In the genomic region with DNA sequence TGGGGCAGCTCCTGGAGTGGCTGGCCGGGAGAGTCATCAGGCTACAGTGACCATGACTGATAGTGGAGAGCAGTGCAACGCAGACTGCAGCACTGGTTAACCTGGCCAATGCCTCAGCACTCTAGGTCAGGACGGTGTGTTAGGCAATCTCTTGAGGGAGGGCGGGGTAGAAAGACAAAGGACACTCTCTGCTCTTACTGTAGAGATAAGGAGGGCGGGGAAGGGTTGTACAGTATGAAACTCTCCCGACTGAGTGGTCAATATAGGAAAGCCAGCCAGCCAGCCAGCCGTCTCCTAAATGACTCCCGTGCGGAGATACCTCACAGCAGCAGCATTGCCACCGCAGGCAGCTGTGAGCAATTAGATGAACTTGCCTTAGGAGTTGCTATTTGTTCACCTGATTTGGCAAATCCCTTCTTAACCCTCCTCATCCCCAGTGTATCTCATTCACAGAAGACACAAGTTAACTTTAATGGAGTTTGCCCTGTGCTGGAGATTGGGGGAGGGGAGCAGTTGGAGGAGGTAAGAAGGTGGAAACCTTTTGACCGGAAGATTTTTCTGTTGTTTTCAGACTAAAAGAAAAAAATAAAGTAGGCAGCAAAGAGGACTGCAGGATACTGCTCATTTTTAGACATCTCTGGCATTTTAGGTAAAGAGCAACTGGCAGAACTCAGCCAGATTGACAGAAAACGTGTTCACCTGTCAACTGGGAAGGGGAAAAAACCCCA, we compare ENCODE assay signal across 9 cellular contexts.
DNase-seq lines count a peak whose midpoint lies in the region; ATAC-seq lines count a peak whose summit lies in the region.
"Had no signal": no experiment of that assay in that cellular context is flagged by ENCODE, and none has a peak within 500 bp of the region (broad histone marks: within the 10 kb centered on the region; RNA-seq: fewer than 3 reads in every experiment).

No MANE protein-coding gene starts in this region.

- no peak overlapping the region for H3K27ac Mint-ChIP-seq in activated T-cell treated with anti-CD3 and anti-CD28 coated beads, Interleukin-2, amount 50 U/mL, for 72 hours
- H3K27ac Mint-ChIP-seq in activated naive CD8-positive, alpha-beta T cell treated with anti-CD3 and anti-CD28 coated beads, Interleukin-2, amount 50 U/mL, for 24 hours: no peak overlapping the region

- peak overlapping the region; percentile 36 to 79 (median 68) for H3K4me3 ChIP-seq in subcutaneous abdominal adipose tissue (ENCODE audit: low read depth in 1 of 5, low read length in 5 of 5)

- H3K36me3 ChIP-seq in subcutaneous abdominal adipose tissue (ENCODE audit: control insufficient read depth in 5 of 5, insufficient read depth in 5 of 5, low read length in 5 of 5): no peaks in the 10 kb centered on the region

- peaks cover 68% of the 10 kb centered on the region for H3K27me3 Mint-ChIP-seq in activated T-cell treated with anti-CD3 and anti-CD28 coated beads, Interleukin-2, amount 50 U/mL, for 72 hours (ENCODE audit: low read depth)
- H3K27me3 Mint-ChIP-seq in activated naive CD8-positive, alpha-beta T cell treated with anti-CD3 and anti-CD28 coated beads, Interleukin-2, amount 50 U/mL, for 24 hours: peaks cover 61% of the 10 kb centered on the region

- no peaks in the 10 kb centered on the region for H3K36me3 Mint-ChIP-seq in activated T-cell treated with anti-CD3 and anti-CD28 coated beads, Interleukin-2, amount 50 U/mL, for 72 hours (ENCODE audit: insufficient read depth in 2 of 2)
- H3K36me3 Mint-ChIP-seq in activated naive CD8-positive, alpha-beta T cell treated with anti-CD3 and anti-CD28 coated beads, Interleukin-2, amount 50 U/mL, for 24 hours (ENCODE audit: low read depth): no peaks in the 10 kb centered on the region

- peak overlapping the region in 1 of 5 donors; percentile 68 for H3K9ac ChIP-seq in subcutaneous abdominal adipose tissue (ENCODE audit: low read length in 5 of 5)

- H3K4me1 ChIP-seq in subcutaneous abdominal adipose tissue (ENCODE audit: control insufficient read depth in 5 of 5, insufficient read depth in 5 of 5, low read length in 5 of 5): peaks cover 0 to 20% (median 16%) of the 10 kb centered on the region in 5 donors

- no peaks in the 10 kb centered on the region for H3K9me3 ChIP-seq in subcutaneous abdominal adipose tissue (ENCODE audit: control insufficient read depth in 5 of 5, low read length in 5 of 5)

- no peaks in the 10 kb centered on the region for H3K9me3 Mint-ChIP-seq in activated T-cell treated with anti-CD3 and anti-CD28 coated beads, Interleukin-2, amount 50 U/mL, for 72 hours
- no peaks in the 10 kb centered on the region for H3K9me3 Mint-ChIP-seq in activated naive CD8-positive, alpha-beta T cell treated with anti-CD3 and anti-CD28 coated beads, Interleukin-2, amount 50 U/mL, for 24 hours

- DNase-seq in activated T-cell treated with anti-CD3 and anti-CD28 coated beads, Interleukin-2, amount 50 U/mL, for 72 hours: no peak
- DNase-seq in activated T-cell treated with anti-CD3 and anti-CD28 coated beads for 4 hours: no peak
- no peak for DNase-seq in activated naive CD8-positive, alpha-beta T cell treated with anti-CD3 and anti-CD28 coated beads, Interleukin-2, amount 50 U/mL, for 24 hours
- peak; percentile 44 for DNase-seq in left lobe of liver (ENCODE audit: low spot score)
- no peak for DNase-seq in COLO829 (ENCODE audit: low spot score)
- DNase-seq in GM19238 (ENCODE audit: insufficient read length, low spot score): no peak
- DNase-seq in NCI-H1092 treated with DMSO at 0.1 percent for 48 hours (lab: John Stamatoyannopoulos, UW): no peak

- H3K4me1 Mint-ChIP-seq in activated T-cell treated with anti-CD3 and anti-CD28 coated beads, Interleukin-2, amount 50 U/mL, for 72 hours (ENCODE audit: low read depth): peaks cover 7% of the 10 kb centered on the region
- peaks cover 25% of the 10 kb centered on the region for H3K4me1 Mint-ChIP-seq in activated naive CD8-positive, alpha-beta T cell treated with anti-CD3 and anti-CD28 coated beads, Interleukin-2, amount 50 U/mL, for 24 hours

- H3K27me3 ChIP-seq in subcutaneous abdominal adipose tissue (ENCODE audit: control insufficient read depth in 5 of 5, insufficient read depth in 4 of 5, low read length in 5 of 5): no peaks in the 10 kb centered on the region

- no peak overlapping the region for H3K27ac ChIP-seq in subcutaneous abdominal adipose tissue (ENCODE audit: low read depth, low read length)
- H3K27ac ChIP-seq: C4-2B had no signal

- peak overlapping the region; percentile 72 to 73 for H3K4me3 Mint-ChIP-seq in activated T-cell treated with anti-CD3 and anti-CD28 coated beads, Interleukin-2, amount 50 U/mL, for 72 hours
- peak overlapping the region; percentile 47 for H3K4me3 Mint-ChIP-seq in activated naive CD8-positive, alpha-beta T cell treated with anti-CD3 and anti-CD28 coated beads, Interleukin-2, amount 50 U/mL, for 24 hours

- no peak for ATAC-seq in activated T-cell treated with anti-CD3 and anti-CD28 coated beads, Interleukin-2, amount 50 U/mL, for 72 hours (replicated peaks in 1 of 2)
- ATAC-seq in activated naive CD8-positive, alpha-beta T cell treated with anti-CD3 and anti-CD28 coated beads, Interleukin-2, amount 50 U/mL, for 24 hours: no peak
- peak; percentile 83 for ATAC-seq in left lobe of liver
